In genomic region chr9:131992906-131993657, GRCh38 we compare ENCODE assay signal across 23 cellular contexts.
DNase-seq lines count a peak whose midpoint lies in the region; ATAC-seq, FAIRE-seq and TF ChIP-seq lines count a peak whose summit lies in the region.
"Had no signal": no experiment of that assay in that cellular context is flagged by ENCODE, and none has a peak within 500 bp of the region (broad histone marks: within the 10 kb centered on the region; RNA-seq: fewer than 3 reads in every experiment).

No MANE protein-coding gene starts in this region.

- peaks cover 12% of the 10 kb centered on the region for H3K4me1 Mint-ChIP-seq in astrocyte (ENCODE audit: low read depth, unreplicated experiment)

- ATAC-seq in HG02588 (IDR thresholded peaks at IDR 0.05; ENCODE audit: unreplicated experiment) = no peak

- peaks cover 8% of the 10 kb centered on the region for H3K4me1 ChIP-seq in astrocyte (ENCODE audit: insufficient read depth, low read length)
- H3K4me1 ChIP-seq: Peyer's patch had no signal

- H3K9me3 Mint-ChIP-seq in astrocyte (ENCODE audit: unreplicated experiment) = peaks cover 7% of the 10 kb centered on the region

- H3K36me3 ChIP-seq in astrocyte (ENCODE audit: insufficient read depth, low read length) = no peaks in the 10 kb centered on the region
- H3K36me3 ChIP-seq: BE2C, Peyer's patch had no signal

- H3K79me2 ChIP-seq in astrocyte (ENCODE audit: insufficient read depth, low read length) = peaks cover 30% of the 10 kb centered on the region

- no peak overlapping the region for H3K4me2 ChIP-seq in astrocyte (ENCODE audit: low read length)

- TF ChIP-seq CTCF in astrocyte (IDR thresholded peaks at IDR 0.05; ENCODE audit: insufficient read depth, low read depth, low read length) = no peak
- no peak for TF ChIP-seq CTCF in coronary artery (IDR thresholded peaks at IDR 0.05)

- H3K4me3 ChIP-seq in astrocyte (ENCODE audit: insufficient read depth, low read depth, low read length) (no peak overlapping the region), skeletal muscle cell (ENCODE audit: low read depth, low read length) (no peak overlapping the region), coronary artery (no peak overlapping the region)
- H3K4me3 ChIP-seq: Peyer's patch had no signal

- H2AFZ ChIP-seq in astrocyte (ENCODE audit: low read depth, low read length) = no peak overlapping the region

- H3K4me3 Mint-ChIP-seq in astrocyte (ENCODE audit: unreplicated experiment) = no peak overlapping the region

- DNase-seq in LHCN-M2 (ENCODE audit: low read depth) = peak; percentile 81
- DNase-seq in astrocyte (ENCODE audit: low read depth) = no peak
- DNase-seq in left kidney (ENCODE audit: low read depth, low spot score) = peak; percentile 71
- DNase-seq in skeletal muscle cell (ENCODE audit: low read depth) = peak; percentile 31
- no peak for DNase-seq in stimulated activated CD4-positive, alpha-beta T cell treated with anti-CD3 and anti-CD28 coated beads, Interleukin-2, amount 100 ng/mL, for 48 hours
- no peak for DNase-seq in coronary artery (ENCODE audit: low spot score)
- DNase-seq: BE2C, DMS53, GDM1, Kasumi-1, MM.1S, NCI-H1048, NCI-H1417 treated with DMSO at 0.1 percent for 48 hours, NCI-H187 treated with DMSO at 0.1 percent for 48 hours, NCI-H2107, NCI-H2227 treated with DMSO at 0.1 percent for 48 hours, NCI-H510A, NCI-H774, Peyer's patch, SW 1271 had no signal

- no peak overlapping the region for H3K27ac ChIP-seq in astrocyte (ENCODE audit: low read depth, low read length)
- no peak overlapping the region for H3K27ac ChIP-seq in coronary artery
- H3K27ac ChIP-seq: Peyer's patch had no signal

- no peaks in the 10 kb centered on the region for H3K9me3 ChIP-seq in astrocyte (ENCODE audit: insufficient read depth, low read depth, low read length)
- H3K9me3 ChIP-seq: BE2C, Peyer's patch had no signal

- no peaks in the 10 kb centered on the region for H3K27me3 Mint-ChIP-seq in astrocyte (ENCODE audit: low read depth, unreplicated experiment)

- FAIRE-seq in astrocyte (lab: Jason Lieb, UNC) = no peak
- FAIRE-seq: D721Med, GM19239 had no signal

- H4K20me1 ChIP-seq in astrocyte (ENCODE audit: insufficient read depth, low read length) = peaks cover 69% of the 10 kb centered on the region

- peak overlapping the region; percentile 18 for H3K27ac Mint-ChIP-seq in astrocyte (ENCODE audit: unreplicated experiment)

- peaks cover 18% of the 10 kb centered on the region for H3K36me3 Mint-ChIP-seq in astrocyte (ENCODE audit: low read depth, unreplicated experiment)

- H3K9ac ChIP-seq in astrocyte (ENCODE audit: low read length) = no peak overlapping the region

- H3K27me3 ChIP-seq in astrocyte (ENCODE audit: insufficient read depth, low read length) = no peaks in the 10 kb centered on the region
- H3K27me3 ChIP-seq: BE2C, Peyer's patch had no signal

Comparison
In these comparisons a context has a peak if more than half of its experiments do, and no peak if none do; other contexts are left out.
1. DNase-seq: peak in LHCN-M2 (single experiment), left kidney (single experiment) and skeletal muscle cell (single experiment); none in astrocyte (single experiment), stimulated activated CD4-positive, alpha-beta T cell treated with anti-CD3 and anti-CD28 coated beads, Interleukin-2, amount 100 ng/mL, for 48 hours (0 of 2) and coronary artery (single experiment).